In the genomic region with DNA sequence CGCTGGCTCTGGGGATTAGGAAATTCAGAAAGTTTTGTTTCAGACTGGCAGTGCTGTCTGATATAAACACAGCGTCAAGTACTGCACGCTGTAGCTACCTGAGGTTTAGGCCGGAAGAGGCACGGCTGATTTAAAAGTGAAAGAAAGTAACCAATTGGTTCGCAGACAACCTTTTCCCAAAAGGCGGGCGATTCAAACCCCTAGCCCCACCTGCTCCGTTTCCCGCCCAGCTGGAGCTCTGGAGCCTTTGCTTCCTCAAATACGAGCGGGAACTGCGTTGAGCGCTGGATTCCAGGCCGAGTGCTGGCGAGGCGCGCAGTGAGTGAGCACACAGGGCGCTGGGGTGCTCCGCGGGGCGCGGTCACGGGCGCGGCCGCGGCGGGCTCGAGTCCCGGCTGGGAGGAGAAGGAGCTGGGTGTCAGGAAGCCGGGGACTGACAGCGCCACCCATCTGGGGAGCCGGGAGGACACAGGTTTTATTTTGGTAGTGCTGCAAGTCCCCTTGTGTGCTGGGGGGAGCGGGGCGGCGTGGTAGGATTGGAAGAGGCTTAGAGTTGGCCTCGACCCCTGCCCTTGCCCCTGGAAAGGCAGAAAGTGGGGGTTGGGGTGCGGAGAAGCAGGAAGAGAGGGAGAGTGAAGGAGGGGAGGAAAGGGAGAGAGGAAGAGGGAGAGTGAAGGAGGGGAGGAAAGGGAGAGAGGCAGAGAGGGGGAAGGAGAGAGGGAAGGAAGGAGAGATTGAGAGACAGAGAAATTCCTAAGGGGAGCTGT, we compare ENCODE assay signal across 9 cellular contexts. TPM values are rescaled to one million over a fixed set of nuclear protein-coding genes. Genes with fewer than 3 reads are reported as not detected.
DNase-seq lines count a peak whose midpoint lies in the region; ATAC-seq and TF ChIP-seq lines count a peak whose summit lies in the region.
"Had no signal": no experiment of that assay in that cellular context is flagged by ENCODE, and none has a peak within 500 bp of the region (broad histone marks: within the 10 kb centered on the region; RNA-seq: fewer than 3 reads in every experiment).

No MANE protein-coding gene starts in this region.

- ATAC-seq in GM19395 (IDR thresholded peaks at IDR 0.05; ENCODE audit: unreplicated experiment) (peak; percentile 69), HG03571 (IDR thresholded peaks at IDR 0.05; ENCODE audit: unreplicated experiment) (peak; percentile 55)

- DNase-seq in CD4-positive, alpha-beta memory T cell, result peak; percentile 78 to 85 (median 82)
- DNase-seq in NK-92 treated with Interleukin-12 subunit alpha and Interleukin-12 subunit beta, amount 100 ng/mL, for 24 hours (lab: John Stamatoyannopoulos, UW), result peak; percentile 77
- DNase-seq in activated T-cell treated with anti-CD3 and anti-CD28 coated beads for 24 hours (ENCODE audit: low read depth), result peak; percentile 61
- peak; percentile 87 to 88 for DNase-seq in erythroblast (lab: John Stamatoyannopoulos, UW)
- DNase-seq in mucosa of gallbladder (ENCODE audit: low spot score), result peak; percentile 78
- peak; percentile 80 for DNase-seq in stimulated activated CD8-positive, alpha-beta memory T cell treated with anti-CD3 and anti-CD28 coated beads, Interleukin-4, amount 100 ng/mL, for 48 hours

- peak overlapping the region; percentile 96 to 99 (median 98) for H3K27ac Mint-ChIP-seq in CD4-positive, alpha-beta memory T cell

- peak overlapping the region; percentile 94 to 98 (median 97) for H3K4me3 Mint-ChIP-seq in CD4-positive, alpha-beta memory T cell

- no peaks in the 10 kb centered on the region for H3K27me3 Mint-ChIP-seq in CD4-positive, alpha-beta memory T cell

- H3K9me3 ChIP-seq in CD4-positive, alpha-beta memory T cell (ENCODE audit: control insufficient read depth in 1 of 2, low read length in 2 of 2), result no peaks in the 10 kb centered on the region

- H3K9me3 Mint-ChIP-seq in CD4-positive, alpha-beta memory T cell, result no peaks in the 10 kb centered on the region

- peaks cover 11 to 43% of the 10 kb centered on the region in 2 donors for H3K36me3 Mint-ChIP-seq in CD4-positive, alpha-beta memory T cell

- POLR2A ChIA-PET in CD4-positive, alpha-beta memory T cell (lab: Charles Lee; ENCODE audit: partially characterized antibody), result interaction anchor here (0.5 to 3.0 kb wide), 11 partner anchors 9 to 1403 kb away, joined by 3 to 12 read pairs (median 4); partner anchors contain the start of genes DTX4, FAM111B, LPXN and SELENOH

- H3K36me3 ChIP-seq in CD4-positive, alpha-beta memory T cell (ENCODE audit: insufficient read depth, low read length), result no peaks in the 10 kb centered on the region

- peak overlapping the region; percentile 50 to 56 for H3K4me3 ChIP-seq in CD4-positive, alpha-beta memory T cell (ENCODE audit: low read length in 2 of 2)

- peak overlapping the region; percentile 87 for H3K27ac ChIP-seq in CD4-positive, alpha-beta memory T cell (ENCODE audit: low read depth, low read length)

- CTCF ChIA-PET in CD4-positive, alpha-beta memory T cell (lab: Charles Lee; ENCODE audit: partially characterized antibody), result interaction anchor here (0.9 to 3.1 kb wide), 6 partner anchors 9 to 524 kb away, joined by 3 to 25 read pairs (median 6); partner anchors contain the start of genes DTX4 and PATL1

- intact Hi-C loops in CD4-positive, alpha-beta memory T cell (cut with micrococcal nuclease), result loop anchor here (2.0 to 5.0 kb wide), 7 partner anchors 408 to 1817 kb away; partner anchors contain the start of genes MED19, OSBP, TMX2 and ZDHHC5

- peaks cover 39 to 72% (median 43%) of the 10 kb centered on the region in 4 donors for H3K4me1 Mint-ChIP-seq in CD4-positive, alpha-beta memory T cell

- peaks cover 46% of the 10 kb centered on the region for H3K4me1 ChIP-seq in CD4-positive, alpha-beta memory T cell (ENCODE audit: insufficient read depth, low read length)

- no peaks in the 10 kb centered on the region for H3K27me3 ChIP-seq in CD4-positive, alpha-beta memory T cell (ENCODE audit: insufficient read depth, low read length)

- peak; percentile 50 for TF ChIP-seq POLR2A in erythroblast (IDR thresholded peaks at IDR 0.05; ENCODE audit: low read length)

RNA-seq across cellular contexts. Expression of gene FAM111A, which starts 2.1 kb away (rescaled TPM):
- 100 to 1,000 TPM; 128 to 130 TPM for total RNA-seq in CD4-positive, alpha-beta memory T cell
- 10 to 100 TPM; 22.8 to 27.4 TPM for polyA plus RNA-seq in CD4-positive, alpha-beta memory T cell
- total RNA-seq in mucosa of gallbladder, result 41.0 TPM

RNA-seq across cellular contexts. Expression of gene DTX4, which starts 27.2 kb away (rescaled TPM):
- total RNA-seq in CD4-positive, alpha-beta memory T cell, result 1 to 10 TPM; 2.9 to 3.4 TPM
- under 1 TPM; 0.09 to 0.76 TPM for polyA plus RNA-seq in CD4-positive, alpha-beta memory T cell
- 63.6 TPM for total RNA-seq in mucosa of gallbladder

RNA-seq across cellular contexts. Expression of gene FAM111B, which starts 37.7 kb away (rescaled TPM):
- under 1 TPM; 0.23 to 0.53 TPM for total RNA-seq in CD4-positive, alpha-beta memory T cell
- polyA plus RNA-seq in CD4-positive, alpha-beta memory T cell, result under 1 TPM; 0.33 to 0.44 TPM
- 1.4 TPM for total RNA-seq in mucosa of gallbladder

RNA-seq across cellular contexts. Expression of gene GLYATL1B, which starts 58.7 kb away (rescaled TPM):
- total RNA-seq in CD4-positive, alpha-beta memory T cell, result not detected
- polyA plus RNA-seq in CD4-positive, alpha-beta memory T cell, result not detected
- total RNA-seq in mucosa of gallbladder, result not detected
- polyA plus RNA-seq: neural cell had no signal

Comparison
In these comparisons a context has a peak if more than half of its experiments do, and no peak if none do; other contexts are left out.
1. Peak in every context shown above with its lines: DNase-seq, ATAC-seq, H3K4me3 ChIP-seq and H3K27ac ChIP-seq.
2. RNA of gene DTX4, which starts 27.2 kb away (total RNA-seq): 63.6 TPM in mucosa of gallbladder (single experiment); 2.9 to 3.4 TPM in CD4-positive, alpha-beta memory T cell; every median in the first group is over 10 times any median in the second.